22 cellular contexts compared by ENCODE assay signal in genomic region chr4:80240976-80241375, GRCh38. TPM values are rescaled to one million over a fixed set of nuclear protein-coding genes. Genes with fewer than 3 reads are reported as not detected.
DNase-seq lines count a peak whose midpoint lies in the region; ATAC-seq and TF ChIP-seq lines count a peak whose summit lies in the region.
"Had no signal": no experiment of that assay in that cellular context is flagged by ENCODE, and none has a peak within 500 bp of the region (broad histone marks: within the 10 kb centered on the region; RNA-seq: fewer than 3 reads in every experiment).

No MANE protein-coding gene starts in this region.

- no peak for ATAC-seq in DND-41 (ENCODE audit: insufficient read depth, low read depth)
- ATAC-seq in GM19023 (IDR thresholded peaks at IDR 0.05; ENCODE audit: unreplicated experiment), result no peak
- ATAC-seq: activated CD4-positive, alpha-beta T cell treated with anti-CD3 and anti-CD28 coated beads for 36 hours; left cardiac atrium had no signal

- no peak overlapping the region for H3K9ac ChIP-seq in DND-41 (ENCODE audit: low read depth, low read length)

- H3K4me1 ChIP-seq in DND-41 (ENCODE audit: insufficient read depth, low read length) (no peaks in the 10 kb centered on the region), HEK293 (ENCODE audit: control insufficient read depth, insufficient read depth, low read length) (no peaks in the 10 kb centered on the region)
- H3K4me1 ChIP-seq: right atrium auricular region, vagina had no signal

- H3K9me3 ChIP-seq in DND-41 (ENCODE audit: insufficient read depth, low read length, severe bottlenecking), result no peaks in the 10 kb centered on the region
- no peaks in the 10 kb centered on the region for H3K9me3 ChIP-seq in HEK293 (ENCODE audit: control insufficient read depth, insufficient read depth, low read depth, low read length)
- H3K9me3 ChIP-seq: right atrium auricular region, vagina had no signal

- CTCF ChIA-PET in HEK293 (lab: Yijun Ruan, JAX) (no interaction called here), RWPE1 (lab: Yijun Ruan, JAX) (interaction anchor here (0.6 to 0.8 kb wide), 3 partner anchors 82 to 829 kb away, joined by 3 read pairs; no protein-coding TSS in a partner anchor)

- H2AFZ ChIP-seq in DND-41 (ENCODE audit: low read depth, low read length), result peak overlapping the region; percentile 22; the same call in 1 of the 2 replicates

- H4K20me1 ChIP-seq in DND-41 (ENCODE audit: insufficient read depth, low read length), result no peaks in the 10 kb centered on the region

- no peak for TF ChIP-seq CTCF in DND-41 (IDR thresholded peaks at IDR 0.05; ENCODE audit: borderline replicate concordance, extremely low read depth, low read length, poor library complexity, severe bottlenecking)
- TF ChIP-seq CTCF in HEK293 (tag by site-specific recombination; IDR thresholded peaks at IDR 0.05), result no peak
- no peak for TF ChIP-seq CTCF in RWPE1 (conservative IDR thresholded peaks at IDR 0.05; ENCODE audit: low read depth)
- TF ChIP-seq CTCF in fibroblast of villous mesenchyme (IDR thresholded peaks at IDR 0.05; ENCODE audit: insufficient read depth, low read depth, low read length), result no peak

- H3K79me2 ChIP-seq in DND-41 (ENCODE audit: insufficient read depth, low read length), result no peaks in the 10 kb centered on the region

- no peaks in the 10 kb centered on the region for H3K27me3 ChIP-seq in DND-41 (ENCODE audit: insufficient read depth, low read length, poor library complexity)
- H3K27me3 ChIP-seq: brain microvascular endothelial cell, right atrium auricular region, vagina had no signal

- POLR2A ChIA-PET in HEK293 (lab: Yijun Ruan, JAX) (no interaction called here), RWPE1 (lab: Yijun Ruan, JAX; ENCODE audit: low non-redundant PET) (no interaction called here)

- DNase-seq in DND-41 (no peak), RWPE1 (ENCODE audit: low spot score) (peak; percentile 25), fibroblast of villous mesenchyme (ENCODE audit: low read depth) (peak; percentile 22), NCI-H2081 treated with DMSO at 0.1 percent for 48 hours (lab: John Stamatoyannopoulos, UW) (no peak), KBM-7 (no peak), midbrain (lab: John Stamatoyannopoulos, UW) (no peak)
- DNase-seq: activated CD4-positive, alpha-beta T cell treated with anti-CD3 and anti-CD28 coated beads for 36 hours; activated CD8-positive, alpha-beta memory T cell treated with anti-CD3 and anti-CD28 coated beads, Interleukin-2, amount 50 U/mL, for 48 hours; activated naive CD4-positive, alpha-beta T cell treated with anti-CD3 and anti-CD28 coated beads, Interleukin-2, amount 10 ng/mL, durations not matched to agents 7 days and 5 days; brain microvascular endothelial cell; HFFc6; hypothalamus; left cardiac atrium; NCI-H1048; NCI-H2107; RPMI8226; stimulated activated CD4-positive, alpha-beta T cell treated with anti-CD3 and anti-CD28 coated beads, Interleukin-1b, Interleukin-23, amount 100 ng/mL, for 48 hours had no signal

- no peak overlapping the region for H3K4me2 ChIP-seq in DND-41 (ENCODE audit: insufficient read depth, low read length)

- H3K27ac ChIP-seq in DND-41 (ENCODE audit: low read length) (no peak overlapping the region), HEK293 (ENCODE audit: extremely low read depth, low read depth, low read length) (no peak overlapping the region), RWPE1 (no peak overlapping the region)
- H3K27ac ChIP-seq: brain microvascular endothelial cell, right atrium auricular region, vagina had no signal

- in situ Hi-C loops in KBM-7 (cut with MboI; ENCODE audit: low pct_unique_long_range_greater_than_20kb, low sequenced_read_pairs), result no loop called here

- no peak overlapping the region for H3K4me3 ChIP-seq in DND-41 (ENCODE audit: low read depth in 1 of 2, low read length in 2 of 2)
- H3K4me3 ChIP-seq in HEK293 (ENCODE audit: low read depth, low read length), result no peak overlapping the region
- no peak overlapping the region for H3K4me3 ChIP-seq in fibroblast of villous mesenchyme (ENCODE audit: low read depth, low read length)
- H3K4me3 ChIP-seq: right atrium auricular region, vagina had no signal

- H3K36me3 ChIP-seq in DND-41 (ENCODE audit: insufficient read depth, low read length), result no peaks in the 10 kb centered on the region
- no peaks in the 10 kb centered on the region for H3K36me3 ChIP-seq in HEK293 (ENCODE audit: control insufficient read depth in 2 of 2, insufficient read depth in 1 of 2, low read length in 2 of 2)
- H3K36me3 ChIP-seq: brain microvascular endothelial cell, right atrium auricular region, vagina had no signal

TF ChIP-seq in HEK293, 187 proteins besides CTCF, POLR2A, EP300 and RAD21 (continues in another document):
- no peak for TF ChIP-seq HOXD13 (CRISPR knock-in tag; IDR thresholded peaks at IDR 0.05; ENCODE audit: borderline replicate concordance)
- TF ChIP-seq FEZF1 (tag by site-specific recombination; IDR thresholded peaks at IDR 0.05), result no peak
- no peak for TF ChIP-seq TRIM28 (IDR thresholded peaks at IDR 0.05; ENCODE audit: borderline replicate concordance, low read length)
- TF ChIP-seq ZNF174 (tag by site-specific recombination; IDR thresholded peaks at IDR 0.05), result no peak
- TF ChIP-seq ZNF362 (tag by site-specific recombination; IDR thresholded peaks at IDR 0.05), result no peak
- 0 out of 2 replicates have a peak, but pooled peaks have one; percentile 28 for TF ChIP-seq ZNF843 (tag by site-specific recombination; IDR thresholded peaks at IDR 0.05)
- TF ChIP-seq ZBTB10 (tag by site-specific recombination; IDR thresholded peaks at IDR 0.05), result no peak
- TF ChIP-seq ZNF169 (tag by site-specific recombination; IDR thresholded peaks at IDR 0.05), result no peak
- TF ChIP-seq ZNF155 (tag by site-specific recombination; IDR thresholded peaks at IDR 0.05), result no peak
- no peak for TF ChIP-seq ZNF610 (tag by site-specific recombination; IDR thresholded peaks at IDR 0.05; ENCODE audit: borderline replicate concordance)
- TF ChIP-seq ZNF354C (tag by site-specific recombination; IDR thresholded peaks at IDR 0.05; ENCODE audit: borderline replicate concordance, low read depth), result no peak
- TF ChIP-seq HOXC10 (CRISPR knock-in tag; IDR thresholded peaks at IDR 0.05), result no peak
- no peak for TF ChIP-seq ZEB2 (tag by site-specific recombination; IDR thresholded peaks at IDR 0.05)
- 0 out of 2 replicates have a peak, but pooled peaks have one; percentile 21 for TF ChIP-seq HIC1 (tag by site-specific recombination; IDR thresholded peaks at IDR 0.05)
- no peak for TF ChIP-seq ZNF701 (tag by site-specific recombination; IDR thresholded peaks at IDR 0.05)

RNA-seq across cellular contexts. Expression of gene FGF5, which starts 25.5 kb away (rescaled TPM):
- total RNA-seq in fibroblast of villous mesenchyme, result 5.2 and 6.1 TPM in 2 replicates
- total RNA-seq: activated CD4-positive, alpha-beta T cell treated with anti-CD3 and anti-CD28 coated beads for 36 hours; left cardiac atrium; mononuclear cell; vagina had no signal

RNA-seq across cellular contexts. Expression of gene PRDM8, which starts 43.7 kb away (rescaled TPM):
- total RNA-seq in fibroblast of villous mesenchyme, result 7.3 and 7.7 TPM in 2 replicates

Comparison
In these comparisons a context has a peak if more than half of its experiments do, and no peak if none do; other contexts are left out.
1. DNase-seq: peak in RWPE1 (single experiment) and fibroblast of villous mesenchyme (single experiment); none in DND-41 (single experiment), NCI-H2081 treated with DMSO at 0.1 percent for 48 hours (single experiment), KBM-7 (single experiment) and midbrain (single experiment).